ENCODE assay signal across 1 cellular context in genomic region chr6:139137716-139138115, GRCh38.
TF ChIP-seq lines count a peak whose summit lies in the region.

No MANE protein-coding gene starts in this region.

TF ChIP-seq in GM12878, 131 proteins besides CTCF, POLR2A, EP300 and RAD21 (continued from another document):
- TF ChIP-seq CUX1 (IDR thresholded peaks at IDR 0.05; ENCODE audit: insufficient replicate concordance, low read depth, low read length): no peak
- no peak for TF ChIP-seq WRNIP1 (IDR thresholded peaks at IDR 0.05; ENCODE audit: borderline replicate concordance, low read depth, low read length)
- no peak for TF ChIP-seq SMAD1 (IDR thresholded peaks at IDR 0.05; ENCODE audit: low read depth, partially characterized antibody)
